In the genomic region with DNA sequence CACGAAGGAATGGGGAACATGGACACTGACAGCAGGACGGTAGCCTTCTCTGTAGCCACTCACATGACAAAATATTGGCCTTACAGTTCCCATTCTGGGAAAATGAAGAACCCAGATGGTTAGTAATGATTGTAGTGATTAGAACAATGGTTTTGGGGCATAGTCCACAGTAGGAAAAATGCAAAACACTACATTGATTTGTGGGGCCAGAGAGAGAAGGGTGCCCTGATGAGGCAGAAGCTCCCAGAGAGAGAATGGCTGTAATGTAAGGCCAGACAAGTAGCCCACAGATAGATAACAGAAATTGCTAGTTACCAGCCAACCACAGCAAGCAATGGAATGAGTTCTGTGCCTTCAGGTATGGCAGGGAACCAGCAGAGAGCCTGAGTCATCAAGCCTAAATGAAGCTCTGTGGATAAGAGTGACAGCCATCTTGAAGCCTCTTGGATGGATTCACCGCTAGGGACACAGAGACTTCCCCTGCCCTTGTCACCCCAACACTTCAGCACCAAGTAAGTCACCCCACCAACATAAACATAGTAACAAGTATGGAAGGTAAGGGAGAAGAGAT, we compare ENCODE assay signal across 19 cellular contexts.
DNase-seq lines count a peak whose midpoint lies in the region; ATAC-seq, FAIRE-seq and TF ChIP-seq lines count a peak whose summit lies in the region.
"Had no signal": no experiment of that assay in that cellular context is flagged by ENCODE, and none has a peak within 500 bp of the region (broad histone marks: within the 10 kb centered on the region; RNA-seq: fewer than 3 reads in every experiment).

No MANE protein-coding gene starts in this region.

- ATAC-seq in GM21825 (IDR thresholded peaks at IDR 0.05; ENCODE audit: unreplicated experiment) (no peak), HG02623 (IDR thresholded peaks at IDR 0.05; ENCODE audit: unreplicated experiment) (no peak)
- ATAC-seq: activated CD4-positive, CD25-positive, alpha-beta regulatory T cell treated with anti-CD3 and anti-CD28 coated beads, Interleukin-2, amount 50 U/mL, for 24 hours had no signal

- H3K4me3 ChIP-seq in fibroblast of mammary gland (ENCODE audit: control insufficient read depth, low read depth, low read length), result no peak overlapping the region
- H3K4me3 ChIP-seq in Karpas-422 (ENCODE audit: low read length), result no peak overlapping the region
- H3K4me3 ChIP-seq in small intestine (ENCODE audit: low read depth in 1 of 2, low read length in 2 of 2), result no peak overlapping the region
- H3K4me3 ChIP-seq: sigmoid colon had no signal

- no peak for FAIRE-seq in small intestine (lab: Jason Lieb, UNC)

- H3K4me1 Mint-ChIP-seq in progenitor cell of endocrine pancreas (ENCODE audit: low read depth), result no peaks in the 10 kb centered on the region

- H3K27ac ChIP-seq in Karpas-422 (ENCODE audit: low read length) (no peak overlapping the region), small intestine (ENCODE audit: low read depth in 1 of 2, low read length in 1 of 2) (no peak overlapping the region)
- H3K27ac ChIP-seq: sigmoid colon had no signal

- no peak overlapping the region for H3K4me3 Mint-ChIP-seq in progenitor cell of endocrine pancreas (ENCODE audit: low read depth)

- no peaks in the 10 kb centered on the region for H3K4me1 ChIP-seq in Karpas-422 (ENCODE audit: low read length)
- no peaks in the 10 kb centered on the region for H3K4me1 ChIP-seq in small intestine (ENCODE audit: control insufficient read depth in 2 of 2, insufficient read depth in 1 of 2, low read depth in 1 of 2, low read length in 1 of 2)
- H3K4me1 ChIP-seq: sigmoid colon had no signal

- no peaks in the 10 kb centered on the region for H3K36me3 Mint-ChIP-seq in progenitor cell of endocrine pancreas (ENCODE audit: insufficient read depth)

- H3K27me3 ChIP-seq in Karpas-422 (ENCODE audit: low read length) (no peaks in the 10 kb centered on the region), small intestine (ENCODE audit: control insufficient read depth in 2 of 2, insufficient read depth in 2 of 2, low read length in 2 of 2) (no peaks in the 10 kb centered on the region)
- H3K27me3 ChIP-seq: sigmoid colon had no signal

- H3K9me2 ChIP-seq in Karpas-422 (replicated peaks; ENCODE audit: insufficient read depth, low read length), result no peaks in the 10 kb centered on the region

- peak overlapping the region; percentile 64 for H3K27ac Mint-ChIP-seq in progenitor cell of endocrine pancreas

- no peaks in the 10 kb centered on the region for H3K27me3 Mint-ChIP-seq in progenitor cell of endocrine pancreas

- H4K20me1 ChIP-seq in Karpas-422 (ENCODE audit: insufficient read depth, low read depth, low read length), result no peaks in the 10 kb centered on the region

- H2AFZ ChIP-seq in Karpas-422 (ENCODE audit: low read length), result no peak overlapping the region

- H3K36me3 ChIP-seq in Karpas-422 (ENCODE audit: insufficient read depth, low read length) (no peaks in the 10 kb centered on the region), small intestine (ENCODE audit: control insufficient read depth in 2 of 2, insufficient read depth in 2 of 2, low read length in 2 of 2) (no peaks in the 10 kb centered on the region)
- H3K36me3 ChIP-seq: sigmoid colon had no signal

- H3K9me3 ChIP-seq in Karpas-422 (ENCODE audit: low read length) (no peaks in the 10 kb centered on the region), small intestine (ENCODE audit: control insufficient read depth, low read depth) (no peaks in the 10 kb centered on the region)
- H3K9me3 ChIP-seq: sigmoid colon had no signal

- no peak overlapping the region for H3K4me2 ChIP-seq in Karpas-422 (ENCODE audit: low read depth, low read length, poor library complexity, severe bottlenecking)

- no peak overlapping the region for H3K9ac ChIP-seq in Karpas-422 (ENCODE audit: low read length)

- 58 to 75% (median 58%) methylated on average over 3 of the region's 3 CpGs for WGBS in small intestine, 3 donors

- TF ChIP-seq CTCF in fibroblast of mammary gland (conservative IDR thresholded peaks at IDR 0.05; ENCODE audit: control insufficient read depth, insufficient read depth, low read depth, low read length), result no peak
- no peak for TF ChIP-seq CTCF in progenitor cell of endocrine pancreas (IDR thresholded peaks at IDR 0.05; ENCODE audit: unreplicated experiment)

- H3K9me3 Mint-ChIP-seq in progenitor cell of endocrine pancreas (ENCODE audit: low read depth), result no peaks in the 10 kb centered on the region

- DNase-seq in GM03348 (ENCODE audit: low spot score) (peak; percentile 14), T1000 (lab: John Stamatoyannopoulos, UW) (peak; percentile 36), fibroblast of mammary gland (ENCODE audit: low read depth) (peak; percentile 14), progenitor cell of endocrine pancreas (ENCODE audit: low spot score, unreplicated experiment) (no peak), Karpas-422 (no peak), small intestine (no peak)
- DNase-seq: activated naive CD4-positive, alpha-beta T cell; DND-41; effector CD4-positive, alpha-beta T cell; foreskin melanocyte; HCEC 1CT; NCI-H1092 treated with DMSO at 0.1 percent for 48 hours; NCI-H2171; NCI-H82; sigmoid colon; stimulated activated CD4-positive, alpha-beta T cell treated with anti-CD3 and anti-CD28 coated beads, Interleukin-2, amount 100 ng/mL, for 48 hours had no signal

- H3K79me2 ChIP-seq in Karpas-422 (ENCODE audit: low read length), result no peaks in the 10 kb centered on the region

Comparison
In these comparisons a context has a peak if more than half of its experiments do, and no peak if none do; other contexts are left out.
1. DNase-seq: peak in GM03348 (single experiment), T1000 (single experiment) and fibroblast of mammary gland (single experiment); none in progenitor cell of endocrine pancreas (single experiment), Karpas-422 (single experiment) and small intestine (single experiment).